2 cellular contexts compared by ENCODE assay signal in genomic region chr12:130573235-130573634, GRCh38.
TF ChIP-seq lines count a peak whose summit lies in the region.

No MANE protein-coding gene starts in this region.

TF ChIP-seq in GM12878, 131 proteins besides CTCF, POLR2A, EP300 and RAD21:
- TF ChIP-seq, protein P1, sequence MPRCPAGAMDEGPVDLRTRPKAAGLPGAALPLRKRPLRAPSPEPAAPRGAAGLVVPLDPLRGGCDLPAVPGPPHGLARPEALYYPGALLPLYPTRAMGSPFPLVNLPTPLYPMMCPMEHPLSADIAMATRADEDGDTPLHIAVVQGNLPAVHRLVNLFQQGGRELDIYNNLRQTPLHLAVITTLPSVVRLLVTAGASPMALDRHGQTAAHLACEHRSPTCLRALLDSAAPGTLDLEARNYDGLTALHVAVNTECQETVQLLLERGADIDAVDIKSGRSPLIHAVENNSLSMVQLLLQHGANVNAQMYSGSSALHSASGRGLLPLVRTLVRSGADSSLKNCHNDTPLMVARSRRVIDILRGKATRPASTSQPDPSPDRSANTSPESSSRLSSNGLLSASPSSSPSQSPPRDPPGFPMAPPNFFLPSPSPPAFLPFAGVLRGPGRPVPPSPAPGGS (IDR thresholded peaks at IDR 0.05; ENCODE audit: borderline replicate concordance, insufficient read depth, low read depth, low read length, poor library complexity, severe bottlenecking): peak; percentile 78
- no peak for TF ChIP-seq KLF5 (IDR thresholded peaks at IDR 0.05; ENCODE audit: partially characterized antibody)
- no peak for TF ChIP-seq KDM1A (IDR thresholded peaks at IDR 0.05; ENCODE audit: borderline replicate concordance)
- TF ChIP-seq BRCA1 (IDR thresholded peaks at IDR 0.05; ENCODE audit: low read depth, low read length): no peak
- no peak for TF ChIP-seq MTA2 (IDR thresholded peaks at IDR 0.05; ENCODE audit: low read depth)
- TF ChIP-seq IRF4 (IDR thresholded peaks at IDR 0.05; ENCODE audit: low read depth, low read length): no peak

TF ChIP-seq in H1, 55 proteins besides CTCF, POLR2A, EP300 and RAD21:
- no peak for TF ChIP-seq KDM1A (IDR thresholded peaks at IDR 0.05; ENCODE audit: borderline replicate concordance, low read length)
- no peak for TF ChIP-seq JUN (IDR thresholded peaks at IDR 0.05; ENCODE audit: low read depth, low read length)
- TF ChIP-seq, protein P2, sequence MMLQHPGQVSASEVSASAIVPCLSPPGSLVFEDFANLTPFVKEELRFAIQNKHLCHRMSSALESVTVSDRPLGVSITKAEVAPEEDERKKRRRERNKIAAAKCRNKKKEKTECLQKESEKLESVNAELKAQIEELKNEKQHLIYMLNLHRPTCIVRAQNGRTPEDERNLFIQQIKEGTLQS (IDR thresholded peaks at IDR 0.05; ENCODE audit: insufficient read depth, low read depth, low read length): no peak
- TF ChIP-seq YY1 (IDR thresholded peaks at IDR 0.05; ENCODE audit: low read depth, low read length): no peak
- no peak for TF ChIP-seq PHF8 (conservative IDR thresholded peaks at IDR 0.05; ENCODE audit: low read depth, low read length)
- TF ChIP-seq BRCA1 (IDR thresholded peaks at IDR 0.05; ENCODE audit: low read depth, low read length): no peak
- no peak for TF ChIP-seq CBX8 (IDR thresholded peaks at IDR 0.05; ENCODE audit: borderline replicate concordance, low read depth, low read length)
- TF ChIP-seq SUZ12 (IDR thresholded peaks at IDR 0.05; ENCODE audit: low read length): no peak
- no peak for TF ChIP-seq SIN3A (conservative IDR thresholded peaks at IDR 0.05 in 1 of 2, IDR thresholded peaks at IDR 0.05 in 1 of 2; ENCODE audit: low read depth in 1 of 2, low read length in 2 of 2)
